ENCODE assay signal across 8 cellular contexts in the genomic region with DNA sequence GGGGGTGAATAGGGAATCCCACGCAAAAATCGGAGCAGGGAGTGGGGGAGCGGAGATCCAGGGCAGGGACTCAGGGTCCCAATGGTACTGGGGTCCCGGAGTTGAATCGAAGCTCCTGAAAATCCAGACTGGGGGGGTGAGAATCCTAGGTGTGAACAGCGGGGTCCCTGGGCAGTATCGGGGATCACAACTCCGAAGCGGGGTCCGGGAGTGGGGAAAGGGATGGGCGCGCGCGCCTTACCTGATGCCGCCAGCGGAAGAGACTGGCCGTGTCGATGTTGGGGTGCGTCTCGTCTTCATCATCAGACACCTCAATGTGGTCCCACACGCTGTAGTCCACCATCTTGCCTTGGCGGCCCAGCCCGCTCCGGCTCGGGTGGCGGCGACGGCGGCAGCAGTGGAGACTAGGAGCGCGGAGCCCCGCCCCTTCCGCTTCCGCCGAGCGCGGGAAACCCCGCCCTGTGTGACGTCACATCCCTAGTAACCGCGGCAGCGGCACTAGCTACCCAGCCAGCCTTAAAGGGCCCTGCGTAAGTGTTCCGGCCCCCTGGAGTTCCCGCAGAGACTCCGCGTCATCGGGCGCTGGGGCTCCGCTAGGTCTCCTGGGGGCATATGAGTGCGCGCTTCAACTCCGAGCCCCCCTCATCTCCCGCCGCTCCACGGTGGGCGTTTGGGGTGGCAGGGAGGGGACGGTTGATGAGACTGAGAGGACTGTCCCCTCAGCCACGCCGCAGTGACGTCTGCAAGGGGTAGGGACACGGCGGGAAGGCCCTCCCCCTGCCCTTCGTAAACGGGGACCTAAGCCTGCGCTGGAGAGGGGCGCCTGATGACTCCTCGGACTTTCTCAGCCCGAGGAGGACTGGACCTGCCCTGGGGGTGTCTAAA. TPM values are rescaled to one million over a fixed set of nuclear protein-coding genes. Genes with fewer than 3 reads are reported as not detected.
A peak's percentile ranks its signal among the peaks of the same experiment; 100 is the strongest.
DNase-seq lines count a peak whose midpoint lies in the region; ATAC-seq and TF ChIP-seq lines count a peak whose summit lies in the region.

A gene (minus strand): TSS at position 406 of the 885 bp plus-strand sequence. CDS start 63 bp downstream, at position 343.

- peak; percentile 73 for ATAC-seq in HG03196 (IDR thresholded peaks at IDR 0.05; ENCODE audit: unreplicated experiment)
- peak; percentile 80 for ATAC-seq in activated B cell treated with CpG ODN at 0.5 μM for 24 hours (ENCODE audit: low read depth)

- DNase-seq in AG08395 (ENCODE audit: low spot score) (peak; percentile 99), NCI-H345 (lab: John Stamatoyannopoulos, UW) (peak; percentile 97), activated B cell treated with CpG ODN at 0.5 μM for 24 hours (peak; percentile 99), cardiac fibroblast (ENCODE audit: low read depth in 2 of 2) (peak; percentile 98), iris pigment epithelial cell (ENCODE audit: low read depth) (peak; percentile 96)
- DNase-seq in stimulated activated CD4-positive, alpha-beta T cell treated with anti-CD3 and anti-CD28 coated beads, Interleukin-12 subunit alpha, Interleukin-12 subunit beta, amount 100 ng/mL, for 24 hours (ENCODE audit: low read depth in 2 of 2), result peak; percentile 95 to 98

- in situ Hi-C loops in GM18951 (cut with MboI; ENCODE audit: low sequenced_read_pairs, unreplicated experiment), result no loop called here

- peak within 1 kb of the TSS; percentile 85 for H3K27ac Mint-ChIP-seq in activated B cell treated with CpG ODN at 0.5 μM for 24 hours

- intact Hi-C loops in activated B cell treated with CpG ODN at 0.5 μM for 24 hours (cut with micrococcal nuclease), result loop anchor here (1.0 to 5.0 kb wide), 11 partner anchors 13 to 292 kb away; a partner anchor contains a TSS

- peak; percentile 97 for TF ChIP-seq POLR2A in GM18951 (IDR thresholded peaks at IDR 0.05; ENCODE audit: extremely low read depth, insufficient read depth, insufficient read length)

- peaks cover 75% of the 10 kb centered on the region for H3K4me1 Mint-ChIP-seq in activated B cell treated with CpG ODN at 0.5 μM for 24 hours

- H3K4me3 Mint-ChIP-seq in activated B cell treated with CpG ODN at 0.5 μM for 24 hours, result peak within 1 kb of the TSS; percentile 95

- TF ChIP-seq CTCF in activated B cell treated with CpG ODN at 0.5 μM for 24 hours (IDR thresholded peaks at IDR 0.05) (no peak), cardiac fibroblast (IDR thresholded peaks at IDR 0.05; ENCODE audit: low read depth, low read length) (no peak)

- H3K36me3 Mint-ChIP-seq in activated B cell treated with CpG ODN at 0.5 μM for 24 hours (ENCODE audit: low read depth), result peaks cover 17% of the 10 kb centered on the region

- no peaks in the 10 kb centered on the region for H3K27me3 Mint-ChIP-seq in activated B cell treated with CpG ODN at 0.5 μM for 24 hours

- peak within 1 kb of the TSS; percentile 99 to 100 for H3K4me3 ChIP-seq in cardiac fibroblast (replicated peaks in 1 of 2; ENCODE audit: low read depth in 2 of 2, low read length in 2 of 2)

- no peaks in the 10 kb centered on the region for H3K9me3 Mint-ChIP-seq in activated B cell treated with CpG ODN at 0.5 μM for 24 hours

- POLR2A ChIA-PET in activated B cell treated with CpG ODN at 0.5 μM for 24 hours (lab: Charles Lee), result interaction anchor here (0.6 to 24.9 kb wide), 12 partner anchors 9 to 204 kb away, joined by 3 to 541 read pairs (median 4); a partner anchor contains a TSS

- CTCF ChIA-PET in activated B cell treated with CpG ODN at 0.5 μM for 24 hours (lab: Charles Lee), result interaction anchor here (0.7 to 6.4 kb wide), 20 partner anchors 11 to 298 kb away, joined by 3 to 84 read pairs (median 5); a partner anchor contains a TSS

RNA-seq across cellular contexts. Expression of the gene that starts here (rescaled TPM):
- 172 and 173 TPM in 2 replicates for total RNA-seq in activated B cell treated with CpG ODN at 0.5 μM for 24 hours

Comparison
In these comparisons a context has a peak if more than half of its experiments do, and no peak if none do; other contexts are left out.
1. Peak in every context shown above with its lines: DNase-seq, ATAC-seq and H3K4me3 ChIP-seq.